ENCODE assay signal across 8 cellular contexts in genomic region chr7:118214833-118215182, GRCh38. TPM values are rescaled to one million over a fixed set of nuclear protein-coding genes. Genes with fewer than 3 reads are reported as not detected.
DNase-seq lines count a peak whose midpoint lies in the region; ATAC-seq, FAIRE-seq and TF ChIP-seq lines count a peak whose summit lies in the region.

No MANE protein-coding gene starts in this region.

- POLR2A ChIA-PET in activated CD8-positive, alpha-beta T cell treated with anti-CD3 and anti-CD28 coated beads, Interleukin-2, amount 10 ng/mL, durations not matched to agents 7 days and 5 days (lab: Charles Lee) = interaction anchor here (0.6 to 1.4 kb wide), 2 partner anchors 21 to 30 kb away, joined by 3 to 4 read pairs; partner anchors contain the start of gene LSM8

- TF ChIP-seq CTCF in DOHH2 (IDR thresholded peaks at IDR 0.05; ENCODE audit: low read depth, low read length, poor library complexity, severe bottlenecking) = no peak
- TF ChIP-seq CTCF in GM10266 (IDR thresholded peaks at IDR 0.05; ENCODE audit: control insufficient read depth, insufficient read depth, low read depth, missing control alignments) = no peak
- no peak for TF ChIP-seq CTCF in omental fat pad (IDR thresholded peaks at IDR 0.05)

- no peaks in the 10 kb centered on the region for H3K9me3 Mint-ChIP-seq in activated CD8-positive, alpha-beta T cell treated with anti-CD3 and anti-CD28 coated beads, Interleukin-2, amount 10 ng/mL, durations not matched to agents 7 days and 5 days (ENCODE audit: insufficient read depth)
- no peaks in the 10 kb centered on the region for H3K9me3 Mint-ChIP-seq in memory B cell

- H3K9me3 ChIP-seq in DOHH2 (ENCODE audit: control insufficient read depth, insufficient read depth, low read length) = no peaks in the 10 kb centered on the region

- no peak for FAIRE-seq in urothelium cell line (lab: Jason Lieb, UNC)

- peak; percentile 7 for ATAC-seq in HG02623 (IDR thresholded peaks at IDR 0.05; ENCODE audit: unreplicated experiment)
- ATAC-seq in activated CD8-positive, alpha-beta T cell treated with anti-CD3 and anti-CD28 coated beads, Interleukin-2, amount 10 ng/mL, durations not matched to agents 7 days and 5 days = peak; percentile 7
- ATAC-seq in memory B cell (ENCODE audit: low read depth) = peak; percentile 16
- no peak for ATAC-seq in omental fat pad (ENCODE audit: low FRiP score)

- H3K9me2 ChIP-seq in DOHH2 (replicated peaks; ENCODE audit: control insufficient read depth, low read length) = no peaks in the 10 kb centered on the region

- peak overlapping the region; percentile 78 for H3K4me3 ChIP-seq in DOHH2 (ENCODE audit: low read length)

- no peaks in the 10 kb centered on the region for H4K20me1 ChIP-seq in DOHH2 (ENCODE audit: control insufficient read depth, insufficient read depth, low read depth, low read length)

- peaks cover 9% of the 10 kb centered on the region for H3K27me3 Mint-ChIP-seq in activated CD8-positive, alpha-beta T cell treated with anti-CD3 and anti-CD28 coated beads, Interleukin-2, amount 10 ng/mL, durations not matched to agents 7 days and 5 days (ENCODE audit: low read depth)
- no peaks in the 10 kb centered on the region for H3K27me3 Mint-ChIP-seq in memory B cell

- CTCF ChIA-PET in activated CD8-positive, alpha-beta T cell treated with anti-CD3 and anti-CD28 coated beads, Interleukin-2, amount 10 ng/mL, durations not matched to agents 7 days and 5 days (lab: Charles Lee) = interaction anchor here (1.7 kb wide), 1 partner anchor 19 kb away, joined by 9 read pairs; no protein-coding TSS in a partner anchor

- H3K36me3 ChIP-seq in DOHH2 (ENCODE audit: control insufficient read depth, low read length) = no peaks in the 10 kb centered on the region

- peaks cover 14% of the 10 kb centered on the region for H3K4me1 ChIP-seq in DOHH2 (ENCODE audit: control insufficient read depth, low read length)

- H3F3A ChIP-seq in DOHH2 (ENCODE audit: control insufficient read depth, insufficient read depth) = no peaks in the 10 kb centered on the region

- H3K27ac Mint-ChIP-seq in activated CD8-positive, alpha-beta T cell treated with anti-CD3 and anti-CD28 coated beads, Interleukin-2, amount 10 ng/mL, durations not matched to agents 7 days and 5 days = peak overlapping the region; percentile 76
- peak overlapping the region; percentile 88 for H3K27ac Mint-ChIP-seq in memory B cell

- no peaks in the 10 kb centered on the region for H3K27me3 ChIP-seq in DOHH2 (ENCODE audit: control insufficient read depth, low read length)

- H3K4me1 Mint-ChIP-seq in activated CD8-positive, alpha-beta T cell treated with anti-CD3 and anti-CD28 coated beads, Interleukin-2, amount 10 ng/mL, durations not matched to agents 7 days and 5 days (ENCODE audit: low read depth) = peaks cover 12% of the 10 kb centered on the region
- peaks cover 15% of the 10 kb centered on the region for H3K4me1 Mint-ChIP-seq in memory B cell

- no peaks in the 10 kb centered on the region for H3K79me2 ChIP-seq in DOHH2 (ENCODE audit: control insufficient read depth, low read length)

- no peaks in the 10 kb centered on the region for H3K36me3 Mint-ChIP-seq in activated CD8-positive, alpha-beta T cell treated with anti-CD3 and anti-CD28 coated beads, Interleukin-2, amount 10 ng/mL, durations not matched to agents 7 days and 5 days (ENCODE audit: low read depth)
- H3K36me3 Mint-ChIP-seq in memory B cell = no peaks in the 10 kb centered on the region

- H3K4me2 ChIP-seq in DOHH2 (ENCODE audit: low read length) = peak overlapping the region; percentile 79

- no peak overlapping the region for H3K27ac ChIP-seq in DOHH2 (ENCODE audit: low read depth, low read length)

- peak overlapping the region; percentile 81 for H3K4me3 Mint-ChIP-seq in activated CD8-positive, alpha-beta T cell treated with anti-CD3 and anti-CD28 coated beads, Interleukin-2, amount 10 ng/mL, durations not matched to agents 7 days and 5 days
- H3K4me3 Mint-ChIP-seq in memory B cell = peak overlapping the region; percentile 99

- no peak for DNase-seq in activated CD8-positive, alpha-beta T cell treated with anti-CD3 and anti-CD28 coated beads, Interleukin-2, amount 10 ng/mL, durations not matched to agents 7 days and 5 days
- DNase-seq in memory B cell (ENCODE audit: low spot score in 2 of 2) (no peak), urothelium cell line (ENCODE audit: low spot score) (no peak), C1 segment of cervical spinal cord (lab: John Stamatoyannopoulos, UW) (no peak), GM10266 (ENCODE audit: extremely low spot score) (no peak), omental fat pad (ENCODE audit: low spot score) (no peak)

RNA-seq across cellular contexts. Expression of gene ANKRD7, which starts 9.7 kb away (rescaled TPM):
- under 1 TPM; 0.47 to 0.66 TPM for total RNA-seq in activated CD8-positive, alpha-beta T cell treated with anti-CD3 and anti-CD28 coated beads, Interleukin-2, amount 10 ng/mL, durations not matched to agents 7 days and 5 days
- 1 to 10 TPM in 1 of 4 donors, not detected in 3; 1.4 TPM for total RNA-seq in omental fat pad

RNA-seq across cellular contexts. Expression of gene LSM8, which starts 30.8 kb away (rescaled TPM):
- total RNA-seq in activated CD8-positive, alpha-beta T cell treated with anti-CD3 and anti-CD28 coated beads, Interleukin-2, amount 10 ng/mL, durations not matched to agents 7 days and 5 days = 10 to 100 TPM; 52.3 to 54.4 TPM
- total RNA-seq in omental fat pad = 10 to 100 TPM; 22.0 to 37.7 (median 26.9) TPM
